In genomic region chr14:99234982-99235491, GRCh38 we compare ENCODE assay signal across 8 cellular contexts. TPM values are rescaled to one million over a fixed set of nuclear protein-coding genes. Genes with fewer than 3 reads are reported as not detected.
DNase-seq lines count a peak whose midpoint lies in the region; ATAC-seq and TF ChIP-seq lines count a peak whose summit lies in the region.
"Had no signal": no experiment of that assay in that cellular context is flagged by ENCODE, and none has a peak within 500 bp of the region (broad histone marks: within the 10 kb centered on the region; RNA-seq: fewer than 3 reads in every experiment).

No MANE protein-coding gene starts in this region.

- H3K27ac Mint-ChIP-seq in naive thymus-derived CD8-positive, alpha-beta T cell, result peak overlapping the region; percentile 97 to 100 (median 98)

- H3K79me2 ChIP-seq in PC-3 (ENCODE audit: low read length), result no peaks in the 10 kb centered on the region

- no peak for TF ChIP-seq EP300 in gastroesophageal sphincter (IDR thresholded peaks at IDR 0.05)

- TF ChIP-seq CTCF in gastroesophageal sphincter (IDR thresholded peaks at IDR 0.05), result no peak
- no peak for TF ChIP-seq CTCF in PC-3 (conservative IDR thresholded peaks at IDR 0.05; ENCODE audit: low read depth, low read length)

- H3K9me2 ChIP-seq in PC-3 (replicated peaks; ENCODE audit: low read length), result no peaks in the 10 kb centered on the region

- H3K4me3 ChIP-seq in gastroesophageal sphincter (no peak overlapping the region), PC-3 (ENCODE audit: low read length) (no peak overlapping the region)
- H3K4me3 ChIP-seq: sigmoid colon had no signal

- H3K27ac ChIP-seq in gastroesophageal sphincter (no peak overlapping the region), PC-3 (ENCODE audit: low read length) (no peak overlapping the region)
- H3K27ac ChIP-seq: sigmoid colon had no signal

- peak overlapping the region; percentile 73 to 96 (median 90) for H3K4me3 Mint-ChIP-seq in naive thymus-derived CD8-positive, alpha-beta T cell

- POLR2A ChIA-PET in naive thymus-derived CD8-positive, alpha-beta T cell (lab: Charles Lee), result interaction anchor here (0.6 to 76.3 kb wide), 8 partner anchors 9 to 1253 kb away, joined by 3 to 2798 read pairs (median 12); partner anchors contain the start of gene BCL11B
- POLR2A ChIA-PET in PC-3 (lab: Charles Lee; ENCODE audit: unreplicated experiment), result no interaction called here

- intact Hi-C loops in PC-3 (cut with micrococcal nuclease), result no loop called here

- H3K4me1 Mint-ChIP-seq in naive thymus-derived CD8-positive, alpha-beta T cell, result peaks cover 61 to 96% (median 95%) of the 10 kb centered on the region in 4 donors

- peaks cover 85% of the 10 kb centered on the region for H3K27me3 ChIP-seq in gastroesophageal sphincter
- peaks cover 60% of the 10 kb centered on the region for H3K27me3 ChIP-seq in PC-3 (ENCODE audit: low read length)

- BruUV-seq in PC-3 (replicated peaks; lab: Mats Ljungman, UMichigan), result no TSS peak

- H2AFZ ChIP-seq in PC-3 (ENCODE audit: low read length), result no peak overlapping the region

- H3K27me3 Mint-ChIP-seq in naive thymus-derived CD8-positive, alpha-beta T cell, result peaks cover 0 to 1% (median 0%) of the 10 kb centered on the region in 5 donors

- peak; percentile 10 to 35 for ATAC-seq in naive thymus-derived CD8-positive, alpha-beta T cell
- ATAC-seq in stimulated activated naive CD8-positive, alpha-beta T cell treated with anti-CD3 and anti-CD28 coated beads, Interleukin-15, Interleukin-2, amounts not matched to agents 100 U/mL and 50 U/mL, for 24 hours, result peak; percentile 52
- ATAC-seq in HG03025 (IDR thresholded peaks at IDR 0.05; ENCODE audit: low FRiP score, unreplicated experiment), result no peak
- ATAC-seq in gastroesophageal sphincter, result no peak
- ATAC-seq in PC-3, result no peak

- CTCF ChIA-PET in PC-3 (lab: Charles Lee), result no interaction called here

- H3K9me3 ChIP-seq in gastroesophageal sphincter (peaks cover 0 to 40% (median 0%) of the 10 kb centered on the region in 3 donors), PC-3 (ENCODE audit: low read length) (no peaks in the 10 kb centered on the region)

- TF ChIP-seq POLR2A in gastroesophageal sphincter (IDR thresholded peaks at IDR 0.05), result no peak

- no peak overlapping the region for H3K9ac ChIP-seq in PC-3 (ENCODE audit: low read length)

- H3K4me1 ChIP-seq in gastroesophageal sphincter, result peaks cover 0 to 6% (median 0%) of the 10 kb centered on the region in 3 donors
- no peaks in the 10 kb centered on the region for H3K4me1 ChIP-seq in PC-3 (ENCODE audit: insufficient read depth, low read length)

- 3% methylated on average over 7 to 9 of the region's 18 CpGs for WGBS in gastroesophageal sphincter (ENCODE audit: low coverage in 1 of 2), 2 donors

- H3K36me3 ChIP-seq in gastroesophageal sphincter, result no peaks in the 10 kb centered on the region
- no peaks in the 10 kb centered on the region for H3K36me3 ChIP-seq in PC-3 (ENCODE audit: low read depth, low read length)
- H3K36me3 ChIP-seq: sigmoid colon had no signal

- no peaks in the 10 kb centered on the region for H3K9me3 Mint-ChIP-seq in naive thymus-derived CD8-positive, alpha-beta T cell

- no peaks in the 10 kb centered on the region for H3F3A ChIP-seq in PC-3 (ENCODE audit: low read length, unreplicated experiment)

- peaks cover 0 to 58% (median 19%) of the 10 kb centered on the region in 3 donors for H3K36me3 Mint-ChIP-seq in naive thymus-derived CD8-positive, alpha-beta T cell

- H4K20me1 ChIP-seq in PC-3 (ENCODE audit: low read length), result no peaks in the 10 kb centered on the region

- DNase-seq in activated CD4-positive, alpha-beta T cell treated with anti-CD3 and anti-CD28 coated beads for 24 hours (ENCODE audit: low read depth in 2 of 2), result peak; percentile 77 to 81
- DNase-seq in activated naive CD4-positive, alpha-beta T cell treated with anti-CD3 and anti-CD28 coated beads, Interleukin-2, amount 50 U/mL, for 16 hours, result peak; percentile 90
- peak in 5 of 10 donors; percentile 49 to 84 (median 76) for DNase-seq in naive thymus-derived CD8-positive, alpha-beta T cell
- peak; percentile 83 for DNase-seq in stimulated activated naive CD8-positive, alpha-beta T cell treated with anti-CD3 and anti-CD28 coated beads, Interleukin-15, Interleukin-2, amounts not matched to agents 100 U/mL and 50 U/mL, for 24 hours
- no peak for DNase-seq in PC-3
- DNase-seq: sigmoid colon had no signal

- no peak overlapping the region for H3K4me2 ChIP-seq in PC-3 (ENCODE audit: low read length)

RNA-seq across cellular contexts. Expression of gene BCL11B, which starts 37.0 kb away (rescaled TPM):
- 100 to 1,000 TPM; 206 to 209 TPM for total RNA-seq in naive thymus-derived CD8-positive, alpha-beta T cell
- polyA plus RNA-seq in naive thymus-derived CD8-positive, alpha-beta T cell, result 10 to 100 TPM in 1 of 3 donors, 1 to 10 TPM in 2; 8.2 to 12.1 (median 9.5) TPM
- total RNA-seq in gastroesophageal sphincter (1 to 10 TPM in 1 of 4 donors, under 1 TPM in 3; under 0.01 to 1.1 (median 0.39) TPM), PC-3 (2014; rRNA removed) (0.73 and 1.7 TPM in 2 replicates)

Comparison
In these comparisons a context has a peak if more than half of its experiments do, and no peak if none do; other contexts are left out.
1. ATAC-seq: peak in naive thymus-derived CD8-positive, alpha-beta T cell (2 of 2) and stimulated activated naive CD8-positive, alpha-beta T cell treated with anti-CD3 and anti-CD28 coated beads, Interleukin-15, Interleukin-2, amounts not matched to agents 100 U/mL and 50 U/mL, for 24 hours (single experiment); none in HG03025 (single experiment), gastroesophageal sphincter (single experiment) and PC-3 (single experiment).
2. RNA of gene BCL11B, which starts 37.0 kb away (total RNA-seq): 206 to 209 TPM in naive thymus-derived CD8-positive, alpha-beta T cell; 0.73 to 1.7 TPM in PC-3 and under 0.01 to 1.1 TPM in gastroesophageal sphincter; every median in the first group is over 10 times any median in the second.